ENCODE assay signal across 10 cellular contexts in genomic region chr5:143004361-143004802, GRCh38.
DNase-seq lines count a peak whose midpoint lies in the region; ATAC-seq, FAIRE-seq and TF ChIP-seq lines count a peak whose summit lies in the region.
"Had no signal": no experiment of that assay in that cellular context is flagged by ENCODE, and none has a peak within 500 bp of the region (broad histone marks: within the 10 kb centered on the region; RNA-seq: fewer than 3 reads in every experiment).

No MANE protein-coding gene starts in this region.

- ATAC-seq in GM21619 (IDR thresholded peaks at IDR 0.05; ENCODE audit: unreplicated experiment) (peak; percentile 36), lower lobe of right lung (no peak)

- H3K4me1 ChIP-seq in lower lobe of right lung, result peaks cover 74% of the 10 kb centered on the region
- H3K4me1 ChIP-seq in small intestine (ENCODE audit: control insufficient read depth in 2 of 2, insufficient read depth in 1 of 2, low read depth in 1 of 2, low read length in 1 of 2), result peaks cover 0 to 5% of the 10 kb centered on the region in 2 donors

- no peak for DNase-seq in GM18507 (ENCODE audit: extremely low spot score, insufficient read length, low read depth)
- DNase-seq in lower lobe of right lung, result no peak
- no peak for DNase-seq in small intestine
- DNase-seq in stimulated activated CD4-positive, alpha-beta T cell treated with anti-CD3 and anti-CD28 coated beads, Interleukin-15, amount 100 ng/mL, for 24 hours, result no peak
- no peak for DNase-seq in amniotic stem cell (lab: John Stamatoyannopoulos, UW)
- no peak for DNase-seq in pons (ENCODE audit: low spot score)
- DNase-seq: H7, retina had no signal

- H3K27me3 ChIP-seq in lower lobe of right lung (ENCODE audit: low read depth), result no peaks in the 10 kb centered on the region
- H3K27me3 ChIP-seq in small intestine (ENCODE audit: control insufficient read depth in 2 of 2, insufficient read depth in 2 of 2, low read length in 2 of 2), result no peaks in the 10 kb centered on the region

- H3K27ac Mint-ChIP-seq in IgD-negative memory B cell, result peak overlapping the region in 2 of 3 donors; percentile 56 to 93

- H3K36me3 Mint-ChIP-seq in IgD-negative memory B cell, result no peaks in the 10 kb centered on the region

- H3K27me3 Mint-ChIP-seq in IgD-negative memory B cell, result no peaks in the 10 kb centered on the region

- peak overlapping the region in 2 of 4 donors; percentile 3 to 24 for H3K4me3 Mint-ChIP-seq in IgD-negative memory B cell

- no peaks in the 10 kb centered on the region for H3K9me3 ChIP-seq in lower lobe of right lung
- H3K9me3 ChIP-seq in small intestine (ENCODE audit: control insufficient read depth, low read depth), result no peaks in the 10 kb centered on the region

- FAIRE-seq in GM18507 (lab: Jason Lieb, UNC) (peak; percentile 81), small intestine (lab: Jason Lieb, UNC) (no peak)

- no peak for TF ChIP-seq CTCF in lower lobe of right lung (IDR thresholded peaks at IDR 0.05)

- H3K27ac ChIP-seq in lower lobe of right lung (peak overlapping the region; percentile 82), small intestine (ENCODE audit: low read depth in 1 of 2, low read length in 1 of 2) (peak overlapping the region in 1 of 2 donors; percentile 24)

- no peaks in the 10 kb centered on the region for H3K36me3 ChIP-seq in lower lobe of right lung
- no peaks in the 10 kb centered on the region for H3K36me3 ChIP-seq in small intestine (ENCODE audit: control insufficient read depth in 2 of 2, insufficient read depth in 2 of 2, low read length in 2 of 2)

- H3K9me3 Mint-ChIP-seq in IgD-negative memory B cell, result no peaks in the 10 kb centered on the region

- 59 to 73% (median 68%) methylated on average over 3 of the region's 3 CpGs for WGBS in small intestine, 3 donors

- intact Hi-C loops in lower lobe of right lung (cut with DNase I), result no loop called here

- H3K4me1 Mint-ChIP-seq in IgD-negative memory B cell, result peaks cover 39 to 54% (median 44%) of the 10 kb centered on the region in 3 donors

- H3K4me3 ChIP-seq in lower lobe of right lung, result no peak overlapping the region
- H3K4me3 ChIP-seq in small intestine (ENCODE audit: low read depth in 1 of 2, low read length in 2 of 2), result no peak overlapping the region
